29 cellular contexts compared by ENCODE assay signal in the genomic region with DNA sequence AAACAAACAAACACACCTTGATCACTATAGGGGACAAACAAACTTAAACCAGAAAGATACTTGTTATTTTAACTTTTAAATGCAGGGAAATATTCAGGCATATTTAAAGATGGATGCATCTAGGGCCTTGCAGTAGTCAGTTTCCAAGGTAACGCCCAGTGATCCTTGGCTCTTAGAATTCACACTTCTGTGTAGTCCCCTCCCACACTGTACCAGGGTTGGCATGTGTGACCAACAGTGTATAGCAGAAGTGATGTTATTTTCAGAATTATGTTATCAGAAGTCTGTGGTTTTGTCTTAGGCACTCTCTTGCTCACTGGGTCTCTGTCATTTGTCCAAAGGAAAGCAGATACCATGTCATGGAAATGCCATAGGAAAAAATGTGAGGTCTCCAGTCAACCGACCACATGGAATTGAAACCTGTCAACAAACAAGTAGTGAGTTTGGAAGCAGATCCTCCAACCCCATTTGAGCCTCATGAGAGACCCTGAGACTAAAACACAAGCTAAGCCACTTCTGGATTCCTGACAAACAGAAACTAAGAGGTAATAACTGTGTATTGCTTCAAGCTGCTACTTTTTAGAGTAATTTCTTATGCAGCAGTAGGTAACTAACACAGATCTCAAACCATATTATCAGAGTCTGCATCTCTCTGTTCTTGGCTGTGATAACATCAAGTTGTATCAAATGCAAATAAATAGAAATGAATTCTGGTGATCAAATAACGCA.
DNase-seq lines count a peak whose midpoint lies in the region; ATAC-seq and TF ChIP-seq lines count a peak whose summit lies in the region.
"Had no signal": no experiment of that assay in that cellular context is flagged by ENCODE, and none has a peak within 500 bp of the region (broad histone marks: within the 10 kb centered on the region; RNA-seq: fewer than 3 reads in every experiment).

No MANE protein-coding gene starts in this region.

- H3K27ac Mint-ChIP-seq in stimulated activated memory B cell treated with anti-CD40 and anti-IgM and Interleukin-4, amounts not matched to agents 10 μg/mL and 1 μg/mL and 100 μg/mL, for 72 hours: no peak overlapping the region
- H3K27ac Mint-ChIP-seq: activated naive CD8-positive, alpha-beta T cell treated with anti-CD3 and anti-CD28 coated beads, Interleukin-2, amount 10 ng/mL, durations not matched to agents 7 days and 5 days; activated T-helper 2 cell treated with anti-CD3 and anti-CD28 coated beads, Interferon-gamma antibody, Interleukin-2, Interleukin-4, amounts not matched to agents 10 μg/mL and 5 μg/mL and 100 μg/mL, durations not matched to agents 14 hours and 24 hours and 36 hours; natural killer cell had no signal

- no peaks in the 10 kb centered on the region for H3K4me1 ChIP-seq in uterus
- H3K4me1 ChIP-seq: BE2C, right atrium auricular region, spleen, stomach had no signal

- no peaks in the 10 kb centered on the region for H3K27me3 ChIP-seq in uterus
- H3K27me3 ChIP-seq: BE2C, dorsolateral prefrontal cortex, ovary, right atrium auricular region, spleen, stomach had no signal

- H3K9me3 Mint-ChIP-seq in stimulated activated memory B cell treated with anti-CD40 and anti-IgM and Interleukin-4, amounts not matched to agents 10 μg/mL and 1 μg/mL and 100 μg/mL, for 72 hours: no peaks in the 10 kb centered on the region
- H3K9me3 Mint-ChIP-seq: activated naive CD8-positive, alpha-beta T cell treated with anti-CD3 and anti-CD28 coated beads, Interleukin-2, amount 10 ng/mL, durations not matched to agents 7 days and 5 days; activated T-helper 2 cell treated with anti-CD3 and anti-CD28 coated beads, Interferon-gamma antibody, Interleukin-2, Interleukin-4, amounts not matched to agents 10 μg/mL and 5 μg/mL and 100 μg/mL, durations not matched to agents 14 hours and 24 hours and 36 hours had no signal

- ATAC-seq in GM18867 (IDR thresholded peaks at IDR 0.05; ENCODE audit: unreplicated experiment): peak; percentile 89
- peak; percentile 88 for ATAC-seq in GM21717 (IDR thresholded peaks at IDR 0.05; ENCODE audit: unreplicated experiment)
- peak; percentile 71 for ATAC-seq in HG03378 (IDR thresholded peaks at IDR 0.05; ENCODE audit: unreplicated experiment)
- peak; percentile 67 for ATAC-seq in stimulated activated memory B cell treated with anti-CD40 and anti-IgM and Interleukin-4, amounts not matched to agents 10 μg/mL and 1 μg/mL and 100 μg/mL, for 72 hours
- no peak for ATAC-seq in HG03139 (IDR thresholded peaks at IDR 0.05; ENCODE audit: unreplicated experiment)
- ATAC-seq: left lobe of liver, natural killer cell had no signal

- no peaks in the 10 kb centered on the region for H3K4me1 Mint-ChIP-seq in stimulated activated memory B cell treated with anti-CD40 and anti-IgM and Interleukin-4, amounts not matched to agents 10 μg/mL and 1 μg/mL and 100 μg/mL, for 72 hours
- H3K4me1 Mint-ChIP-seq: activated naive CD8-positive, alpha-beta T cell treated with anti-CD3 and anti-CD28 coated beads, Interleukin-2, amount 10 ng/mL, durations not matched to agents 7 days and 5 days; natural killer cell had no signal

- TF ChIP-seq CTCF in uterus (IDR thresholded peaks at IDR 0.05): no peak

- no peak overlapping the region for H3K27ac ChIP-seq in uterus
- H3K27ac ChIP-seq: dorsolateral prefrontal cortex, ovary, right atrium auricular region, spleen, stomach, WERI-Rb-1 had no signal

- TF ChIP-seq POLR2A in erythroblast (IDR thresholded peaks at IDR 0.05; ENCODE audit: low read length) (no peak), uterus (IDR thresholded peaks at IDR 0.05) (no peak)

- H3K4me3 Mint-ChIP-seq in stimulated activated memory B cell treated with anti-CD40 and anti-IgM and Interleukin-4, amounts not matched to agents 10 μg/mL and 1 μg/mL and 100 μg/mL, for 72 hours: no peak overlapping the region
- H3K4me3 Mint-ChIP-seq: activated naive CD8-positive, alpha-beta T cell treated with anti-CD3 and anti-CD28 coated beads, Interleukin-2, amount 10 ng/mL, durations not matched to agents 7 days and 5 days; natural killer cell had no signal

- H3K36me3 ChIP-seq in uterus: no peaks in the 10 kb centered on the region
- H3K36me3 ChIP-seq: BE2C, ovary, right atrium auricular region, spleen, stomach, WERI-Rb-1 had no signal

- intact Hi-C loops in uterus (cut with DNase I; ENCODE audit: low total_unique reads): no loop called here

- no peak for DNase-seq in erythroblast (lab: John Stamatoyannopoulos, UW)
- DNase-seq in uterus: no peak
- no peak for DNase-seq in activated gamma-delta T cell (lab: John Stamatoyannopoulos, UW)
- DNase-seq: activated CD4-positive, alpha-beta T cell treated with anti-CD3 and anti-CD28 coated beads, Interleukin-2, amount 50 U/mL, for 48 hours; activated CD8-positive, alpha-beta memory T cell treated with anti-CD3 and anti-CD28 coated beads, Interleukin-2, amount 50 U/mL, for 48 hours; activated naive CD8-positive, alpha-beta T cell treated with anti-CD3 and anti-CD28 coated beads, Interleukin-2, amount 10 ng/mL, durations not matched to agents 7 days and 5 days; BE2C; COR-L47; DND-41; dorsolateral prefrontal cortex; KG1; natural killer cell; NCI-H1694; NCI-H2171 treated with DMSO at 0.1 percent for 48 hours; NCI-H526; ovary; spleen; stimulated activated CD4-positive, alpha-beta T cell treated with anti-CD3 and anti-CD28 coated beads, Interleukin-4, amount 100 ng/mL, for 4 hours; stomach; trophoblast cell; WERI-Rb-1 had no signal

- no peaks in the 10 kb centered on the region for H3K36me3 Mint-ChIP-seq in stimulated activated memory B cell treated with anti-CD40 and anti-IgM and Interleukin-4, amounts not matched to agents 10 μg/mL and 1 μg/mL and 100 μg/mL, for 72 hours
- H3K36me3 Mint-ChIP-seq: activated naive CD8-positive, alpha-beta T cell treated with anti-CD3 and anti-CD28 coated beads, Interleukin-2, amount 10 ng/mL, durations not matched to agents 7 days and 5 days; natural killer cell had no signal

- H3K4me3 ChIP-seq in uterus: no peak overlapping the region
- H3K4me3 ChIP-seq: dorsolateral prefrontal cortex, ovary, right atrium auricular region, spleen, stomach had no signal

- no peaks in the 10 kb centered on the region for H3K27me3 Mint-ChIP-seq in stimulated activated memory B cell treated with anti-CD40 and anti-IgM and Interleukin-4, amounts not matched to agents 10 μg/mL and 1 μg/mL and 100 μg/mL, for 72 hours
- H3K27me3 Mint-ChIP-seq: activated naive CD8-positive, alpha-beta T cell treated with anti-CD3 and anti-CD28 coated beads, Interleukin-2, amount 10 ng/mL, durations not matched to agents 7 days and 5 days had no signal

- H3K9me3 ChIP-seq in uterus: no peaks in the 10 kb centered on the region
- H3K9me3 ChIP-seq: BE2C, ovary, right atrium auricular region, spleen, stomach had no signal
